In genomic region chr16:88681084-88681680, GRCh38 we compare ENCODE assay signal across 8 cellular contexts. TPM values are rescaled to one million over a fixed set of nuclear protein-coding genes. Genes with fewer than 3 reads are reported as not detected.
A peak's percentile ranks its signal among the peaks of the same experiment; 100 is the strongest.
DNase-seq lines count a peak whose midpoint lies in the region; ATAC-seq, FAIRE-seq and TF ChIP-seq lines count a peak whose summit lies in the region.

No MANE protein-coding gene starts in this region.

- H3K4me1 ChIP-seq in A549 (peaks cover 11% of the 10 kb centered on the region; the same call in 2 of the 3 replicates), Panc1 (ENCODE audit: control insufficient read depth, insufficient read depth, low read length) (no peaks in the 10 kb centered on the region)

- no peak for TF ChIP-seq POLR2A in A549 (IDR thresholded peaks at IDR 0.05; ENCODE audit: low read length)

- TF ChIP-seq RAD21 in A549 (conservative IDR thresholded peaks at IDR 0.05 in 1 of 2, IDR thresholded peaks at IDR 0.05 in 1 of 2): no peak

- no peak for FAIRE-seq in A549 (lab: Jason Lieb, UNC)

- H3K9me3 ChIP-seq in A549 (no peaks in the 10 kb centered on the region), Panc1 (ENCODE audit: control insufficient read depth, insufficient read depth, low read depth, low read length) (no peaks in the 10 kb centered on the region)

- no peaks in the 10 kb centered on the region for H3K27me3 ChIP-seq in Panc1 (ENCODE audit: control insufficient read depth, insufficient read depth, low read length)

- H3K4me3 ChIP-seq in A549: no peak overlapping the region
- H3K4me3 ChIP-seq in Panc1 (ENCODE audit: low read depth in 2 of 2, low read length in 2 of 2): no peak overlapping the region
- H3K4me3 ChIP-seq in choroid plexus epithelial cell (ENCODE audit: low read depth, low read length): no peak overlapping the region

- DNase-seq in A549 (ENCODE audit: low read depth in 1 of 2, low spot score in 1 of 2) (peak; percentile 59 to 62), Panc1 (ENCODE audit: low read depth, low spot score) (no peak), choroid plexus epithelial cell (ENCODE audit: low read depth) (no peak), posterior vena cava (ENCODE audit: low spot score) (peak; percentile 81), superior temporal gyrus (ENCODE audit: extremely low spot score) (no peak)
- no peak for DNase-seq in central memory CD4-positive, alpha-beta T cell

- BruUV-seq in Panc1 (replicated peaks; lab: Mats Ljungman, UMichigan): no TSS peak

- TF ChIP-seq CTCF in A549 (IDR thresholded peaks at IDR 0.05) (peak; percentile 36), Panc1 (IDR thresholded peaks at IDR 0.05) (peak; percentile 74), choroid plexus epithelial cell (conservative IDR thresholded peaks at IDR 0.05; ENCODE audit: low read depth, low read length) (peak; percentile 34)

- CTCF ChIA-PET in A549 (lab: Yijun Ruan, JAX): interaction anchor here (0.6 to 2.8 kb wide), 7 partner anchors 8 to 878 kb away, joined by 3 to 9 read pairs (median 4); partner anchors contain the start of gene MVD
- CTCF ChIA-PET in Panc1 (lab: Charles Lee): no interaction called here

- H3K27ac ChIP-seq in A549 (no peak overlapping the region), Panc1 (ENCODE audit: low read length) (no peak overlapping the region)

- TF ChIP-seq EP300 in A549 (IDR thresholded peaks at IDR 0.05): no peak

- H3K36me3 ChIP-seq in Panc1 (ENCODE audit: control insufficient read depth, insufficient read depth, low read length): no peaks in the 10 kb centered on the region

- intact Hi-C loops in Panc1 (cut with micrococcal nuclease; ENCODE audit: unreplicated experiment) (no loop called here), posterior vena cava (cut with DNase I) (no loop called here)

- H3K4me2 ChIP-seq in A549: no peak overlapping the region

- WGBS in A549 (ENCODE audit: missing lambda C conversion rate): 66% methylated on average over 15 of the region's 31 CpGs

- POLR2A ChIA-PET in A549 (lab: Yijun Ruan, JAX): no interaction called here
- POLR2A ChIA-PET in Panc1 (lab: Charles Lee): no interaction called here

- peak; percentile 44 to 59; a peak in 4 of 6 replicates for ATAC-seq in A549
- peak; percentile 18 for ATAC-seq in GM18909 (IDR thresholded peaks at IDR 0.05; ENCODE audit: poor library complexity, unreplicated experiment)
- ATAC-seq in Panc1: peak; percentile 68
- ATAC-seq in GM18858 (IDR thresholded peaks at IDR 0.05; ENCODE audit: unreplicated experiment): no peak

- in situ Hi-C loops in Panc1 (cut with HindIII; ENCODE audit: low pct_unique_long_range_greater_than_20kb, low sequenced_read_pairs): no loop called here

TF ChIP-seq in A549, 52 proteins besides CTCF, POLR2A, EP300 and RAD21:
- TF ChIP-seq GATA3 (IDR thresholded peaks at IDR 0.05; ENCODE audit: borderline replicate concordance): no peak
- TF ChIP-seq ZNF302 (CRISPR knock-in tag; IDR thresholded peaks at IDR 0.05): no peak

RNA-seq across cellular contexts. Expression of gene SNAI3, which starts 5.1 kb away (rescaled TPM):
- polyA plus RNA-seq in A549 (2011; rRNA removed) (not detected in 2 replicates), A549 (2017; fragmentation: RNase III; extraction: RNeasy Plus Mini Kit Qiagen cat#74134 plus additional on column Dnase treatment) (0.05 to 0.08 TPM in 2 of 3 replicates, not detected in the other)
- 0.05 TPM in 1 of 2 replicates, not detected in the other for polyA plus RNA-seq in A549 (2012; cell fraction: cytosol; rRNA removed)
- polyA plus RNA-seq in A549 (2012; cell fraction: nucleus; rRNA removed): 0.07 TPM in 1 of 2 replicates, not detected in the other
- not detected in 2 replicates for polyA minus RNA-seq in A549 (2011; rRNA and poly(A)+ RNA removed)
- total RNA-seq in Panc1 (2021; ENCODE audit: unreplicated experiment) (not detected), posterior vena cava (under 1 TPM; 0.43 to 0.56 TPM)
- 0.40 TPM for polyA plus RNA-seq in Panc1 (2012; ENCODE audit: insufficient read length)

RNA-seq across cellular contexts. Expression of gene MVD, which starts 18.3 kb away (rescaled TPM):
- polyA plus RNA-seq in A549 (2011; rRNA removed) (5.8 and 6.4 TPM in 2 replicates), A549 (2017; fragmentation: RNase III; extraction: RNeasy Plus Mini Kit Qiagen cat#74134 plus additional on column Dnase treatment) (28.6 to 43.1 TPM (median 39.0 TPM) in 3 replicates)
- 20.6 and 26.3 TPM in 2 replicates for polyA plus RNA-seq in A549 (2012; cell fraction: cytosol; rRNA removed)
- 62.1 and 76.2 TPM in 2 replicates for polyA plus RNA-seq in A549 (2012; cell fraction: nucleus; rRNA removed)
- polyA minus RNA-seq in A549 (2011; rRNA and poly(A)+ RNA removed): 4.6 and 8.2 TPM in 2 replicates
- total RNA-seq in Panc1 (2021; ENCODE audit: unreplicated experiment) (96.8 TPM), posterior vena cava (10 to 100 TPM; 21.6 to 22.6 TPM)
- 84.8 TPM for polyA plus RNA-seq in Panc1 (2012; ENCODE audit: insufficient read length)

RNA-seq across cellular contexts. Expression of gene RNF166, which starts 25.0 kb away (rescaled TPM):
- polyA plus RNA-seq in A549 (2011; rRNA removed) (7.9 and 9.4 TPM in 2 replicates), A549 (2017; fragmentation: RNase III; extraction: RNeasy Plus Mini Kit Qiagen cat#74134 plus additional on column Dnase treatment) (10.4 to 11.6 TPM (median 11.6 TPM) in 3 replicates)
- polyA plus RNA-seq in A549 (2012; cell fraction: cytosol; rRNA removed): 21.5 and 29.0 TPM in 2 replicates
- 51.0 and 68.4 TPM in 2 replicates for polyA plus RNA-seq in A549 (2012; cell fraction: nucleus; rRNA removed)
- polyA minus RNA-seq in A549 (2011; rRNA and poly(A)+ RNA removed): 9.8 and 16.2 TPM in 2 replicates
- total RNA-seq in Panc1 (2021; ENCODE audit: unreplicated experiment) (19.8 TPM), posterior vena cava (10 to 100 TPM; 16.8 to 19.0 TPM)
- 23.4 TPM for polyA plus RNA-seq in Panc1 (2012; ENCODE audit: insufficient read length)

RNA-seq across cellular contexts. Expression of gene CTU2, which starts 25.1 kb away (rescaled TPM):
- polyA plus RNA-seq in A549 (2011; rRNA removed): 12.9 and 16.4 TPM in 2 replicates
- polyA plus RNA-seq in A549 (2012; cell fraction: cytosol; rRNA removed): 30.3 and 39.9 TPM in 2 replicates
- 80.2 and 91.9 TPM in 2 replicates for polyA plus RNA-seq in A549 (2012; cell fraction: nucleus; rRNA removed)
- 20.9 to 22.3 TPM (median 21.8 TPM) in 3 replicates for polyA plus RNA-seq in A549 (2017; fragmentation: RNase III; extraction: RNeasy Plus Mini Kit Qiagen cat#74134 plus additional on column Dnase treatment)
- 16.8 and 21.7 TPM in 2 replicates for polyA minus RNA-seq in A549 (2011; rRNA and poly(A)+ RNA removed)
- total RNA-seq in Panc1 (2021; ENCODE audit: unreplicated experiment): 24.8 TPM
- 31.7 TPM for polyA plus RNA-seq in Panc1 (2012; ENCODE audit: insufficient read length)
- 10 to 100 TPM; 17.2 to 20.4 TPM for total RNA-seq in posterior vena cava

RNA-seq across cellular contexts. Expression of gene CYBA, which starts 30.3 kb away (rescaled TPM):
- polyA plus RNA-seq in A549 (2011; rRNA removed) (69.1 and 75.7 TPM in 2 replicates), A549 (2017; fragmentation: RNase III; extraction: RNeasy Plus Mini Kit Qiagen cat#74134 plus additional on column Dnase treatment) (160 to 185 TPM (median 175 TPM) in 3 replicates)
- 333 and 385 TPM in 2 replicates for polyA plus RNA-seq in A549 (2012; cell fraction: cytosol; rRNA removed)
- 412 and 442 TPM in 2 replicates for polyA plus RNA-seq in A549 (2012; cell fraction: nucleus; rRNA removed)
- 46.7 and 51.4 TPM in 2 replicates for polyA minus RNA-seq in A549 (2011; rRNA and poly(A)+ RNA removed)
- total RNA-seq in Panc1 (2021; ENCODE audit: unreplicated experiment) (233 TPM), posterior vena cava (100 to 1,000 TPM in 1 of 2 donors, 10 to 100 TPM in 1; 71.4 to 168 TPM)
- polyA plus RNA-seq in Panc1 (2012; ENCODE audit: insufficient read length): 404 TPM

Comparison
In these comparisons a context has a peak if more than half of its experiments do, and no peak if none do; other contexts are left out.
1. DNase-seq: peak in A549 (2 of 2) and posterior vena cava (single experiment); none in Panc1 (single experiment), choroid plexus epithelial cell (single experiment), superior temporal gyrus (single experiment) and central memory CD4-positive, alpha-beta T cell (single experiment).
2. Peak in every context shown above with its lines, with median percentiles within 50 percentile points of each other: CTCF ChIP-seq.